ENCODE assay signal across 8 cellular contexts in the genomic region with DNA sequence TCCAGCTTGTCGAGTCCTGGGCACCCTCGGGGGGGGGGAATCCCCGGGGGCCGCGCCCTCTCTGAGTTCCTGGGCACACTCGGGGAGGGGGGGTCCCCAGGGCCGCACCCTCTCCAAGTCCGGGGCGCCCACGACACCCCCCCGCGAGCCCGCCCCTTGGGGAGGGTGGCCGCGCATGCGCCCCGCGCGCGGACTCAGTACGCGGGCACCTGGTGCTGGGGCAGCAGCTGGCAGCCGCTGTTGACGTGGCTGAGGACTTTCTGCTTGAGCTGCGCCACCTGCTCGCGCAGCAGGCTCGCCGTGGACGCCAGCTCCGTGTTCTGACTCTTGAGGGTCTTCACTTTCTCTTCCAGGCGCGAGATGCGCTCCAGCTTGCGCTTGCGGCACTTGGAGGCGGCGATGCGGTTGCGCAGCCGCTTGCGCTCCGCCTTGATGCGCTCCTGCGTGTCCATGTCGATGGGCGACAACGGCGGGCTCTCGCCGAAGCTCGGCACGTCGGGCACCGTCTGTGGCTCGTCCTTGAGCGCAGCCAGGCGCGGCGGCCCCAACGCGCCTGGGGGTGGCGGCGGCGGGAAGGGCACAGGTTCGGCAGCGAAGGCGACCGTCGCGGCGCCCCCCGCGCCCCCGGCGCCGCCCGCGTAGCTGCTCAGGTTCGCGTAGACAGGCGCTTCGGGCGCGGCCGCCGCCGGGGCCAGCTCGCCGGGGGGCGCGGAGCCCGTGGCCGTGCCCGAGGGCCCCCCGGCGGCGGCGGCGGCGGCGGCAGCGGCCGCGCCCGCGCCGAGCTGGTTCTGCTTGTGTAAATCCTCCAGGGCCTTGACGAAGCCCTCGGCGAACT. TPM values are rescaled to one million over a fixed set of nuclear protein-coding genes. Genes with fewer than 3 reads are reported as not detected.
DNase-seq lines count a peak whose midpoint lies in the region; ATAC-seq and TF ChIP-seq lines count a peak whose summit lies in the region.

No MANE protein-coding gene starts in this region.

- POLR2A ChIA-PET in RWPE1 (lab: Yijun Ruan, JAX; ENCODE audit: low non-redundant PET): interaction anchor here (0.5 to 5.0 kb wide), 6 partner anchors 12 to 672 kb away, joined by 4 to 40 read pairs (median 6); partner anchors contain the start of gene LSM4

- H3K9me3 ChIP-seq in neural progenitor cell (ENCODE audit: low read depth) (no peaks in the 10 kb centered on the region), testis (no peaks in the 10 kb centered on the region)

- peaks cover 27% of the 10 kb centered on the region for H3K27me3 Mint-ChIP-seq in neural progenitor cell (ENCODE audit: insufficient read depth, low read depth)

- no peak for TF ChIP-seq RAD21 in Ishikawa (IDR thresholded peaks at IDR 0.05; ENCODE audit: low read depth)

- CTCF ChIA-PET in RWPE1 (lab: Yijun Ruan, JAX): interaction anchor here (0.7 to 3.1 kb wide), 6 partner anchors 12 to 223 kb away, joined by 6 to 23 read pairs (median 7); partner anchors contain the start of gene LSM4

- TF ChIP-seq EP300 in Ishikawa (IDR thresholded peaks at IDR 0.05; ENCODE audit: borderline replicate concordance): peak; percentile 25; the same call in 1 of the 2 replicates

- ATAC-seq in GM18909 (IDR thresholded peaks at IDR 0.05; ENCODE audit: poor library complexity, unreplicated experiment) (peak; percentile 19), foreskin keratinocyte (no peak)

- no peaks in the 10 kb centered on the region for H3K27me3 ChIP-seq in foreskin keratinocyte
- H3K27me3 ChIP-seq in neural progenitor cell: no peaks in the 10 kb centered on the region
- no peaks in the 10 kb centered on the region for H3K27me3 ChIP-seq in testis

- intact Hi-C loops in testis (cut with DNase I; ENCODE audit: low total_unique reads): no loop called here

- H3K36me3 Mint-ChIP-seq in neural progenitor cell: peaks cover 11% of the 10 kb centered on the region

- H4K20me1 ChIP-seq in neural progenitor cell (ENCODE audit: low read depth): peaks cover 48% of the 10 kb centered on the region

- H3K27ac Mint-ChIP-seq in neural progenitor cell: peak overlapping the region; percentile 88

- 0 to 1% methylated on average over 2 to 58 of the region's 111 CpGs for WGBS in testis, 2 donors

- H3K9me3 Mint-ChIP-seq in neural progenitor cell: peaks cover 4% of the 10 kb centered on the region

- TF ChIP-seq POLR2A in testis (IDR thresholded peaks at IDR 0.05): peak; percentile 64

- H3K36me3 ChIP-seq in neural progenitor cell (no peaks in the 10 kb centered on the region), testis (ENCODE audit: low read depth, missing control alignments) (no peaks in the 10 kb centered on the region)

- TF ChIP-seq CTCF in AG09309 (IDR thresholded peaks at IDR 0.05; ENCODE audit: control insufficient read depth, insufficient read depth, low read depth, low read length, missing control alignments) (no peak), RWPE1 (conservative IDR thresholded peaks at IDR 0.05; ENCODE audit: low read depth) (no peak), foreskin keratinocyte (conservative IDR thresholded peaks at IDR 0.05) (no peak), neural progenitor cell (IDR thresholded peaks at IDR 0.05) (no peak), testis (IDR thresholded peaks at IDR 0.05) (no peak)

- H3K79me2 ChIP-seq in neural progenitor cell (ENCODE audit: low read depth): peaks cover 53% of the 10 kb centered on the region

- H3K4me1 ChIP-seq in foreskin keratinocyte: peaks cover 10% of the 10 kb centered on the region
- no peaks in the 10 kb centered on the region for H3K4me1 ChIP-seq in neural progenitor cell
- H3K4me1 ChIP-seq in testis: peaks cover 31% of the 10 kb centered on the region

- peaks cover 31% of the 10 kb centered on the region for H3K4me1 Mint-ChIP-seq in neural progenitor cell

- peak overlapping the region; percentile 96 for H3K4me3 Mint-ChIP-seq in neural progenitor cell

- H3K27ac ChIP-seq in RWPE1: peak overlapping the region; percentile 99
- peak overlapping the region; percentile 93 for H3K27ac ChIP-seq in foreskin keratinocyte
- H3K27ac ChIP-seq in neural progenitor cell: peak overlapping the region; percentile 94
- peak overlapping the region; percentile 99 to 100 for H3K27ac ChIP-seq in testis

- H3K4me3 ChIP-seq in AG09309 (ENCODE audit: control insufficient read depth, low read depth, low read length) (peak overlapping the region; percentile 74), neural progenitor cell (peak overlapping the region; percentile 99), testis (peak overlapping the region; percentile 92 to 95)

- H3K4me2 ChIP-seq in neural progenitor cell: peak overlapping the region; percentile 90

- DNase-seq in AG09309 (ENCODE audit: low read depth): no peak
- DNase-seq in RWPE1 (ENCODE audit: low spot score): peak; percentile 91
- DNase-seq in activated naive CD4-positive, alpha-beta T cell (lab: John Stamatoyannopoulos, UW): peak; percentile 38 to 79 (median 58)
- peak; percentile 46 to 68 for DNase-seq in foreskin keratinocyte
- peak; percentile 81 for DNase-seq in neural progenitor cell (ENCODE audit: low spot score)
- peak; percentile 75 for DNase-seq in testis

- peak overlapping the region; percentile 96 for H3K9ac ChIP-seq in neural progenitor cell

- H2AFZ ChIP-seq in neural progenitor cell (replicated peaks): no peak overlapping the region

- peaks cover 44% of the 10 kb centered on the region for H3F3A ChIP-seq in neural progenitor cell (ENCODE audit: low read depth)

TF ChIP-seq in Ishikawa, 13 proteins besides CTCF, POLR2A, EP300 and RAD21 (continues in another document):
- no peak for TF ChIP-seq FOXM1 (IDR thresholded peaks at IDR 0.05; ENCODE audit: borderline replicate concordance, low read depth)
- TF ChIP-seq EGR1 (IDR thresholded peaks at IDR 0.05): no peak
- TF ChIP-seq, protein P1, sequence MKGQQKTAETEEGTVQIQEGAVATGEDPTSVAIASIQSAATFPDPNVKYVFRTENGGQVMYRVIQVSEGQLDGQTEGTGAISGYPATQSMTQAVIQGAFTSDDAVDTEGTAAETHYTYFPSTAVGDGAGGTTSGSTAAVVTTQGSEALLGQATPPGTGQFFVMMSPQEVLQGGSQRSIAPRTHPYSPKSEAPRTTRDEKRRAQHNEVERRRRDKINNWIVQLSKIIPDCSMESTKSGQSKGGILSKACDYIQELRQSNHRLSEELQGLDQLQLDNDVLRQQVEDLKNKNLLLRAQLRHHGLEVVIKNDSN (IDR thresholded peaks at IDR 0.05): no peak; the same call in 1 of the 2 replicates
- TF ChIP-seq YY1 (IDR thresholded peaks at IDR 0.05; ENCODE audit: low read depth): no peak
- TF ChIP-seq REST (IDR thresholded peaks at IDR 0.05; ENCODE audit: low read depth): no peak
- TF ChIP-seq ZBTB7A (IDR thresholded peaks at IDR 0.05; ENCODE audit: low read depth): peak; percentile 55
- no peak for TF ChIP-seq TEAD4 (IDR thresholded peaks at IDR 0.05)
- 0 out of 2 replicates have a peak, but pooled peaks have one; percentile 23 for TF ChIP-seq TAF1 (IDR thresholded peaks at IDR 0.05; ENCODE audit: low read depth)
- peak; percentile 71 for TF ChIP-seq TCF12 (IDR thresholded peaks at IDR 0.05; ENCODE audit: low read depth)

RNA-seq across cellular contexts. Expression of gene JUND, which starts 1.0 kb away (rescaled TPM):
- total RNA-seq in foreskin keratinocyte: 35.0 and 36.9 TPM in 2 replicates
- polyA plus RNA-seq in foreskin keratinocyte: 47.1 and 47.7 TPM in 2 replicates
- 51.7 and 107 TPM in 2 replicates for total RNA-seq in neural progenitor cell (ENCODE audit: low replicate concordance)
- 100 to 1,000 TPM; 615 to 654 TPM for total RNA-seq in testis
- 96.4 TPM for polyA plus RNA-seq in testis (ENCODE audit: insufficient read depth, low read depth, low replicate concordance)

RNA-seq across cellular contexts. Expression of gene IQCN, which starts 6.2 kb away (rescaled TPM):
- total RNA-seq in foreskin keratinocyte (0.03 and 0.04 TPM in 2 replicates), neural progenitor cell (ENCODE audit: low replicate concordance) (0.11 and 1.4 TPM in 2 replicates), testis (10 to 100 TPM; 30.1 to 62.3 TPM)
- polyA plus RNA-seq in foreskin keratinocyte (not detected in 2 replicates), testis (ENCODE audit: insufficient read depth, low read depth, low replicate concordance) (88.1 TPM)

RNA-seq across cellular contexts. Expression of gene LSM4, which starts 42.4 kb away (rescaled TPM):
- total RNA-seq in foreskin keratinocyte (234 and 242 TPM in 2 replicates), neural progenitor cell (ENCODE audit: low replicate concordance) (440 and 768 TPM in 2 replicates), testis (100 to 1,000 TPM; 212 to 241 TPM)
- polyA plus RNA-seq in foreskin keratinocyte (365 and 374 TPM in 2 replicates), testis (ENCODE audit: insufficient read depth, low read depth, low replicate concordance) (196 TPM)

RNA-seq across cellular contexts. Expression of gene PDE4C, which starts 54.2 kb away (rescaled TPM):
- not detected in 2 replicates for total RNA-seq in foreskin keratinocyte
- polyA plus RNA-seq in foreskin keratinocyte: not detected in 2 replicates
- total RNA-seq in neural progenitor cell (ENCODE audit: low replicate concordance): 0.28 and 0.62 TPM in 2 replicates
- 10 to 100 TPM in 1 of 2 donors, 1 to 10 TPM in 1; 7.1 to 19.5 TPM for total RNA-seq in testis
- 5.7 TPM for polyA plus RNA-seq in testis (ENCODE audit: insufficient read depth, low read depth, low replicate concordance)

RNA-seq across cellular contexts. Expression of gene PGPEP1, which starts 59.9 kb away (rescaled TPM):
- 4.5 and 6.4 TPM in 2 replicates for total RNA-seq in foreskin keratinocyte
- 2.9 and 4.2 TPM in 2 replicates for polyA plus RNA-seq in foreskin keratinocyte
- 2.1 and 5.7 TPM in 2 replicates for total RNA-seq in neural progenitor cell (ENCODE audit: low replicate concordance)
- 10 to 100 TPM; 12.4 to 16.2 TPM for total RNA-seq in testis
- polyA plus RNA-seq in testis (ENCODE audit: insufficient read depth, low read depth, low replicate concordance): 10.8 TPM

Comparison
In these comparisons a context has a peak if more than half of its experiments do, and no peak if none do; other contexts are left out.
1. RNA of gene IQCN, which starts 6.2 kb away (total RNA-seq): 30.1 to 62.3 TPM in testis; 0.11 to 1.4 TPM in neural progenitor cell and 0.03 to 0.04 TPM in foreskin keratinocyte; every median in the first group is over 10 times any median in the second.
2. Peak in every context shown above with its lines, with median percentiles within 50 percentile points of each other: H3K4me3 ChIP-seq and H3K27ac ChIP-seq.